In the genomic region with DNA sequence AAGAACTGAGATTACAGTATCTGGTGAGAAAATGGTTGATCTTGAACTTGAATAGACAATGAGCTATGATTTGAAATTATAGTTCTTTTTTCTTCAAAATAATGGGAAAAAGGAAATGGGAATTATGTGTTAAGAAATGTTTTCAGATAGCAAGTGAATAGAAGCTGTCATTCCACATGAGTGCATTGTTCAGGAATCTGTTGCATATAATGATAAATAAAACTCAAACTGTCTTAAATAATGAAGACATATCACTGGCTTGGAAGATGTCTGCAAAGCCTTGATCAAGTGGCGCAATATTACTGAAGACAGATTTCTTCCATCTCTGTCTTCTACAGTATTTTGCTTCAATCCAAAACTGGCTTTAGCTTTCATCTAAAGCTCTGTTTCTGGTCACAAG, we compare ENCODE assay signal across 10 cellular contexts.
"Had no signal": no experiment of that assay in that cellular context is flagged by ENCODE, and none has a peak within 500 bp of the region (broad histone marks: within the 10 kb centered on the region; RNA-seq: fewer than 3 reads in every experiment).

No MANE protein-coding gene starts in this region.

- H3K4me2 ChIP-seq: GM23338 had no signal

- H3K36me3 ChIP-seq: HAP-1 had no signal

- H3K27ac ChIP-seq: GM23248 had no signal

- H3K9me3 ChIP-seq: HAP-1 had no signal

- DNase-seq: GM23248, GOT3, H7, H9, HCEC 1CT, HFFc6 had no signal

- FAIRE-seq: H54 had no signal

- H2AFZ ChIP-seq: GM23248, GM23338 had no signal

- H3K4me3 ChIP-seq: GM23248, GM23338, HAP-1 had no signal

- H3K4me1 ChIP-seq: HAP-1 had no signal

- ATAC-seq: GM23338, HCT116 had no signal

- H3K9ac ChIP-seq: GM23248 had no signal
